In genomic region chr2:134119672-134120159, GRCh38 we compare ENCODE assay signal across 8 cellular contexts.
DNase-seq lines count a peak whose midpoint lies in the region; ATAC-seq and TF ChIP-seq lines count a peak whose summit lies in the region.

No MANE protein-coding gene starts in this region.

- no peaks in the 10 kb centered on the region for H3K36me3 ChIP-seq in CD4-positive, CD25-positive, alpha-beta regulatory T cell (ENCODE audit: control insufficient read depth, insufficient read depth, low read length)
- H3K36me3 ChIP-seq in lower lobe of right lung, result no peaks in the 10 kb centered on the region

- intact Hi-C loops in activated CD4-positive, alpha-beta memory T cell treated with anti-CD3 and anti-CD28 coated beads for 36 hours (cut with micrococcal nuclease), result loop anchor here (1.0 to 10.0 kb wide), 7 partner anchors 17 to 799 kb away; partner anchors contain the start of gene CCNT2
- intact Hi-C loops in lower lobe of right lung (cut with DNase I), result loop anchor here (10.0 kb wide), 1 partner anchor 295 kb away; no protein-coding TSS in a partner anchor

- no peaks in the 10 kb centered on the region for H3K9me3 ChIP-seq in CD4-positive, CD25-positive, alpha-beta regulatory T cell (ENCODE audit: control insufficient read depth in 2 of 2, low read length in 2 of 2)
- H3K9me3 ChIP-seq in lower lobe of right lung, result no peaks in the 10 kb centered on the region

- H3K27me3 Mint-ChIP-seq in CD4-positive, CD25-positive, alpha-beta regulatory T cell, result peaks cover 7% of the 10 kb centered on the region
- peaks cover 3% of the 10 kb centered on the region for H3K27me3 Mint-ChIP-seq in activated CD4-positive, alpha-beta memory T cell treated with anti-CD3 and anti-CD28 coated beads for 36 hours

- H3K4me3 Mint-ChIP-seq in CD4-positive, CD25-positive, alpha-beta regulatory T cell, result peak overlapping the region; percentile 96 to 99 (median 98)
- peak overlapping the region; percentile 95 for H3K4me3 Mint-ChIP-seq in activated CD4-positive, alpha-beta memory T cell treated with anti-CD3 and anti-CD28 coated beads for 36 hours

- CTCF ChIA-PET in activated CD4-positive, alpha-beta memory T cell treated with anti-CD3 and anti-CD28 coated beads for 36 hours (lab: Charles Lee), result interaction anchor here (0.6 to 7.1 kb wide), 16 partner anchors 19 to 331 kb away, joined by 3 to 111 read pairs (median 6); partner anchors contain the start of gene MGAT5

- H3K36me3 Mint-ChIP-seq in CD4-positive, CD25-positive, alpha-beta regulatory T cell, result no peaks in the 10 kb centered on the region
- no peaks in the 10 kb centered on the region for H3K36me3 Mint-ChIP-seq in activated CD4-positive, alpha-beta memory T cell treated with anti-CD3 and anti-CD28 coated beads for 36 hours

- H3K4me3 ChIP-seq in CD4-positive, CD25-positive, alpha-beta regulatory T cell (ENCODE audit: low read depth, low read length), result peak overlapping the region; percentile 85
- H3K4me3 ChIP-seq in lower lobe of right lung, result peak overlapping the region; percentile 92

- TF ChIP-seq CTCF in lower lobe of right lung (IDR thresholded peaks at IDR 0.05), result no peak

- no peaks in the 10 kb centered on the region for H3K9me3 Mint-ChIP-seq in CD4-positive, CD25-positive, alpha-beta regulatory T cell
- H3K9me3 Mint-ChIP-seq in activated CD4-positive, alpha-beta memory T cell treated with anti-CD3 and anti-CD28 coated beads for 36 hours, result no peaks in the 10 kb centered on the region

- H3K4me1 Mint-ChIP-seq in CD4-positive, CD25-positive, alpha-beta regulatory T cell, result peaks cover 13 to 50% (median 40%) of the 10 kb centered on the region in 4 donors
- peaks cover 46% of the 10 kb centered on the region for H3K4me1 Mint-ChIP-seq in activated CD4-positive, alpha-beta memory T cell treated with anti-CD3 and anti-CD28 coated beads for 36 hours (ENCODE audit: low read depth)

- no peaks in the 10 kb centered on the region for H3K27me3 ChIP-seq in CD4-positive, CD25-positive, alpha-beta regulatory T cell (ENCODE audit: control insufficient read depth, insufficient read depth, low read length)
- H3K27me3 ChIP-seq in lower lobe of right lung (ENCODE audit: low read depth), result no peaks in the 10 kb centered on the region

- H3K27ac Mint-ChIP-seq in CD4-positive, CD25-positive, alpha-beta regulatory T cell, result peak overlapping the region; percentile 72 to 97 (median 80)
- peak overlapping the region; percentile 94 for H3K27ac Mint-ChIP-seq in activated CD4-positive, alpha-beta memory T cell treated with anti-CD3 and anti-CD28 coated beads for 36 hours

- H3K27ac ChIP-seq in CD4-positive, CD25-positive, alpha-beta regulatory T cell (ENCODE audit: insufficient read depth, low read length, poor library complexity, severe bottlenecking), result peak overlapping the region; percentile 61
- peak overlapping the region; percentile 93 for H3K27ac ChIP-seq in lower lobe of right lung

- peak; percentile 71 to 89 (median 84) for DNase-seq in CD4-positive, CD25-positive, alpha-beta regulatory T cell
- DNase-seq in NCI-H774 (lab: John Stamatoyannopoulos, UW), result peak; percentile 80
- peak; percentile 87 for DNase-seq in activated CD4-positive, alpha-beta memory T cell treated with anti-CD3 and anti-CD28 coated beads for 36 hours
- peak; percentile 90 for DNase-seq in ecto neural progenitor cell (ENCODE audit: low spot score)
- peak; percentile 93 for DNase-seq in lower lobe of right lung
- DNase-seq in stimulated activated CD4-positive, alpha-beta T cell treated with anti-CD3 and anti-CD28 coated beads, TNF-alpha, amount 100 ng/mL, for 24 hours (ENCODE audit: low read depth in 3 of 3), result peak; percentile 70 to 84 (median 71)

- H3K4me1 ChIP-seq in CD4-positive, CD25-positive, alpha-beta regulatory T cell (ENCODE audit: control insufficient read depth, insufficient read depth, low read length, poor library complexity, severe bottlenecking), result peaks cover 46% of the 10 kb centered on the region
- peaks cover 53% of the 10 kb centered on the region for H3K4me1 ChIP-seq in lower lobe of right lung

- POLR2A ChIA-PET in activated CD4-positive, alpha-beta memory T cell treated with anti-CD3 and anti-CD28 coated beads for 36 hours (lab: Charles Lee), result interaction anchor here (0.7 to 4.3 kb wide), 13 partner anchors 8 to 291 kb away, joined by 3 to 21 read pairs (median 4); no protein-coding TSS in a partner anchor

- peak; percentile 62 to 68 for ATAC-seq in CD4-positive, CD25-positive, alpha-beta regulatory T cell (ENCODE audit: low read depth in 2 of 2)
- ATAC-seq in GM19372 (IDR thresholded peaks at IDR 0.05; ENCODE audit: low read depth, unreplicated experiment) (peak; percentile 52), HG03520 (IDR thresholded peaks at IDR 0.05; ENCODE audit: unreplicated experiment) (peak; percentile 52), lower lobe of right lung (peak; percentile 89 to 92)

Comparison
In these comparisons a context has a peak if more than half of its experiments do, and no peak if none do; other contexts are left out.
1. Peak in every context shown above with its lines: DNase-seq, ATAC-seq, H3K4me3 ChIP-seq and H3K27ac ChIP-seq.